ENCODE assay signal across 1 cellular context in genomic region chr2:105294844-105295481, GRCh38.
TF ChIP-seq lines count a peak whose summit lies in the region.

No MANE protein-coding gene starts in this region.

TF ChIP-seq in HepG2, 621 proteins besides CTCF, POLR2A, EP300 and RAD21:
- TF ChIP-seq STAG1 (CRISPR knock-in tag; IDR thresholded peaks at IDR 0.05) (peak; percentile 25; the same call in 1 of the 2 replicates), XRCC5 (optimal IDR thresholded peaks at IDR 0.05; ENCODE audit: low read length) (peak; percentile 28), PRDM4 (CRISPR knock-in tag; IDR thresholded peaks at IDR 0.05; ENCODE audit: borderline replicate concordance) (no peak)
